ENCODE assay signal across 8 cellular contexts in genomic region chr5:172769598-172770373, GRCh38. TPM values are rescaled to one million over a fixed set of nuclear protein-coding genes. Genes with fewer than 3 reads are reported as not detected.
DNase-seq lines count a peak whose midpoint lies in the region; ATAC-seq and TF ChIP-seq lines count a peak whose summit lies in the region.

No MANE protein-coding gene starts in this region.

- H3K27me3 Mint-ChIP-seq in Caco-2 (ENCODE audit: insufficient read depth, unreplicated experiment) = no peaks in the 10 kb centered on the region

- CTCF ChIA-PET in Caco-2 (lab: Charles Lee) = interaction anchor here (1.2 to 3.3 kb wide), 5 partner anchors 53 to 136 kb away, joined by 3 to 40 read pairs (median 12); no protein-coding TSS in a partner anchor

- H3K9me3 ChIP-seq in Caco-2 = no peaks in the 10 kb centered on the region
- H3K9me3 ChIP-seq in left lung = no peaks in the 10 kb centered on the region

- POLR2A ChIA-PET in Caco-2 (lab: Charles Lee) = interaction anchor here (0.6 to 4.5 kb wide), 3 partner anchors 90 to 423 kb away, joined by 3 to 94 read pairs (median 4); no protein-coding TSS in a partner anchor

- H3K36me3 Mint-ChIP-seq in Caco-2 (ENCODE audit: insufficient read depth, unreplicated experiment) = peaks cover 79% of the 10 kb centered on the region

- TF ChIP-seq CTCF in Caco-2 (IDR thresholded peaks at IDR 0.05; ENCODE audit: insufficient read depth in 1 of 2, low read depth in 1 of 2, low read length in 1 of 2, severe bottlenecking in 1 of 2, unreplicated experiment in 1 of 2) (no peak), cardiac fibroblast (IDR thresholded peaks at IDR 0.05; ENCODE audit: low read depth, low read length) (no peak), left lung (IDR thresholded peaks at IDR 0.05) (no peak)

- no peaks in the 10 kb centered on the region for H3K9me3 Mint-ChIP-seq in Caco-2 (ENCODE audit: unreplicated experiment)

- no peak for ATAC-seq in left lung
- no peak for ATAC-seq in HG02885 (IDR thresholded peaks at IDR 0.05; ENCODE audit: poor library complexity, unreplicated experiment)
- no peak for ATAC-seq in GM18505 (IDR thresholded peaks at IDR 0.05; ENCODE audit: unreplicated experiment)

- peak overlapping the region; percentile 89 for H3K4me3 Mint-ChIP-seq in Caco-2 (ENCODE audit: unreplicated experiment)

- H3K4me3 ChIP-seq in Caco-2 (ENCODE audit: low read depth, low read length) (peak overlapping the region; percentile 96), cardiac fibroblast (replicated peaks in 1 of 2; ENCODE audit: low read depth in 2 of 2, low read length in 2 of 2) (peak overlapping the region; percentile 66 to 82), left lung (peak overlapping the region; percentile 64 to 93)

- no peaks in the 10 kb centered on the region for H3K27me3 ChIP-seq in Caco-2 (replicated peaks; ENCODE audit: control insufficient read depth, insufficient read depth, low read length)
- H3K27me3 ChIP-seq in left lung = no peaks in the 10 kb centered on the region

- DNase-seq in Caco-2 (no peak), NAMALWA (ENCODE audit: low spot score) (peak; percentile 33), cardiac fibroblast (ENCODE audit: low read depth in 2 of 2) (peak; percentile 62 to 75), left lung (no peak), substantia nigra (lab: John Stamatoyannopoulos, UW) (peak in 6 of 49 donors; percentile 29 to 89 (median 53)), NCI-H2081 treated with DMSO at 0.1 percent for 48 hours (lab: John Stamatoyannopoulos, UW) (no peak)

- intact Hi-C loops in Caco-2 (cut with micrococcal nuclease; ENCODE audit: unreplicated experiment) = loop anchor here (5.0 kb wide), 1 partner anchor 48 kb away; no protein-coding TSS in a partner anchor
- intact Hi-C loops in left lung (cut with DNase I) = loop anchor here in 1 of 2 donors (10.0 kb wide), 2 partner anchors 55 to 95 kb away; no protein-coding TSS in a partner anchor

- H3K27ac ChIP-seq in left lung (peak overlapping the region; percentile 100), substantia nigra (ENCODE audit: low read depth, low read length, poor library complexity, severe bottlenecking) (peak overlapping the region; percentile 99)

- H3K36me3 ChIP-seq in Caco-2 (ENCODE audit: control insufficient read depth, insufficient read depth, low read length) (peaks cover 5% of the 10 kb centered on the region; the same call in 1 of the 2 replicates), left lung (peaks cover 0 to 37% of the 10 kb centered on the region in 2 donors)

- peak overlapping the region; percentile 96 for H3K27ac Mint-ChIP-seq in Caco-2 (ENCODE audit: unreplicated experiment)

- H3K4me1 Mint-ChIP-seq in Caco-2 (ENCODE audit: low read depth, unreplicated experiment) = peaks cover 40% of the 10 kb centered on the region

- TF ChIP-seq POLR2A in GM18505 (IDR thresholded peaks at IDR 0.05; ENCODE audit: borderline replicate concordance, extremely low read depth, insufficient read depth, insufficient read length) = no peak

- TSS peak; percentile 30 for BruUV-seq in Caco-2 (replicated peaks; lab: Mats Ljungman, UMichigan)

- H3K4me1 ChIP-seq in Caco-2 (peaks cover 42% of the 10 kb centered on the region), left lung (peaks cover 44 to 83% of the 10 kb centered on the region in 2 donors)

RNA-seq across cellular contexts. Expression of gene DUSP1, which starts 1.2 kb away (rescaled TPM):
- total RNA-seq in Caco-2 (2022) (28.3 and 29.2 TPM in 2 replicates), left lung (100 to 1,000 TPM; 203 to 239 TPM)

Comparison
In these comparisons a context has a peak if more than half of its experiments do, and no peak if none do; other contexts are left out.
1. DNase-seq: peak in NAMALWA (single experiment) and cardiac fibroblast (2 of 2); none in Caco-2 (0 of 2), left lung (0 of 2) and NCI-H2081 treated with DMSO at 0.1 percent for 48 hours (single experiment).
2. Peak in every context shown above with its lines, with median percentiles within 50 percentile points of each other: H3K4me3 ChIP-seq.